ENCODE assay signal across 1 cellular context in genomic region chr6:158032354-158032733, GRCh38.
TF ChIP-seq lines count a peak whose summit lies in the region.

No MANE protein-coding gene starts in this region.

TF ChIP-seq in SK-N-SH, 30 proteins besides CTCF, POLR2A, EP300 and RAD21 (continued from another document):
- TF ChIP-seq RCOR1 (IDR thresholded peaks at IDR 0.05; ENCODE audit: low read length) (no peak), FOSL2 (IDR thresholded peaks at IDR 0.05; ENCODE audit: borderline replicate concordance, low read depth) (no peak), MXI1 (IDR thresholded peaks at IDR 0.05; ENCODE audit: low read depth, low read length) (no peak), USF2 (IDR thresholded peaks at IDR 0.05; ENCODE audit: borderline replicate concordance, low read depth, low read length) (no peak), RXRA (IDR thresholded peaks at IDR 0.05; ENCODE audit: borderline replicate concordance, low read depth) (no peak)
